ENCODE assay signal across 10 cellular contexts in genomic region chr5:1409386-1410110, GRCh38. TPM values are rescaled to one million over a fixed set of nuclear protein-coding genes. Genes with fewer than 3 reads are reported as not detected.
DNase-seq lines count a peak whose midpoint lies in the region; ATAC-seq and TF ChIP-seq lines count a peak whose summit lies in the region.
"Had no signal": no experiment of that assay in that cellular context is flagged by ENCODE, and none has a peak within 500 bp of the region (broad histone marks: within the 10 kb centered on the region; RNA-seq: fewer than 3 reads in every experiment).

No MANE protein-coding gene starts in this region.

- ATAC-seq in memory B cell (ENCODE audit: low read depth) (peak; percentile 39), HG02642 (IDR thresholded peaks at IDR 0.05; ENCODE audit: poor library complexity, unreplicated experiment) (no peak)
- ATAC-seq: T-helper 17 cell had no signal

- no peaks in the 10 kb centered on the region for H3K9me3 Mint-ChIP-seq in memory B cell

- intact Hi-C loops in uterus (cut with DNase I; ENCODE audit: low total_unique reads) = no loop called here

- peaks cover 17% of the 10 kb centered on the region for H3K27me3 Mint-ChIP-seq in memory B cell

- peaks cover 11% of the 10 kb centered on the region for H3K4me1 Mint-ChIP-seq in memory B cell

- no peak overlapping the region for H3K4me3 Mint-ChIP-seq in memory B cell
- H3K4me3 Mint-ChIP-seq: T-helper 17 cell had no signal

- no peaks in the 10 kb centered on the region for H3K36me3 ChIP-seq in uterus
- H3K36me3 ChIP-seq: neutrophil had no signal

- TF ChIP-seq POLR2A in uterus (IDR thresholded peaks at IDR 0.05) = no peak

- DNase-seq in ELF-1 (ENCODE audit: low read depth, low spot score) (peak; percentile 51), amniotic epithelial cell (ENCODE audit: low read depth) (peak; percentile 3), memory B cell (ENCODE audit: low spot score in 2 of 2) (no peak), KG1 (lab: John Stamatoyannopoulos, UW) (no peak), uterus (no peak)
- peak; percentile 28 for DNase-seq in Jurkat, Clone E6-1 (ENCODE audit: low read depth, low spot score)
- no peak for DNase-seq in effector CD4-positive, alpha-beta T cell

- H3K9me3 ChIP-seq in uterus = no peaks in the 10 kb centered on the region
- H3K9me3 ChIP-seq: neutrophil had no signal

- H3K27ac Mint-ChIP-seq in memory B cell = no peak overlapping the region
- H3K27ac Mint-ChIP-seq: T-helper 17 cell had no signal

- no peaks in the 10 kb centered on the region for H3K36me3 Mint-ChIP-seq in memory B cell

- H3K27ac ChIP-seq in uterus = no peak overlapping the region
- H3K27ac ChIP-seq: neutrophil had no signal

- H3K27me3 ChIP-seq in uterus = no peaks in the 10 kb centered on the region

- H3K4me3 ChIP-seq in Jurkat, Clone E6-1 (ENCODE audit: low read length) = no peak overlapping the region
- H3K4me3 ChIP-seq in uterus = no peak overlapping the region

- no peaks in the 10 kb centered on the region for H3K4me1 ChIP-seq in uterus

- no peak for TF ChIP-seq CTCF in uterus (IDR thresholded peaks at IDR 0.05)

RNA-seq across cellular contexts. Expression of gene SLC6A3, which starts 35.7 kb away (rescaled TPM):
- polyA plus RNA-seq in Jurkat, Clone E6-1 (2012; ENCODE audit: insufficient read depth, insufficient read length) = not detected
- under 1 TPM in 2 of 4 donors, not detected in 2; 0.07 to 0.15 TPM for total RNA-seq in uterus
- total RNA-seq: T-helper 17 cell had no signal

Comparison
In these comparisons a context has a peak if more than half of its experiments do, and no peak if none do; other contexts are left out.
1. DNase-seq: peak in ELF-1 (single experiment), Jurkat, Clone E6-1 (single experiment) and amniotic epithelial cell (single experiment); none in memory B cell (0 of 2), KG1 (single experiment), uterus (0 of 2) and effector CD4-positive, alpha-beta T cell (single experiment).